ENCODE assay signal across 17 cellular contexts in genomic region chr6:9499709-9500108, GRCh38.
"Had no signal": no experiment of that assay in that cellular context is flagged by ENCODE, and none has a peak within 500 bp of the region (broad histone marks: within the 10 kb centered on the region; RNA-seq: fewer than 3 reads in every experiment).

No MANE protein-coding gene starts in this region.

- FAIRE-seq: frontal cortex, islet of Langerhans had no signal

- H3K9me3 Mint-ChIP-seq: nephron had no signal

- H3K4me1 ChIP-seq: heart right ventricle had no signal

- H3K36me3 Mint-ChIP-seq: brain, type B pancreatic cell had no signal

- H3K4me3 Mint-ChIP-seq: activated B cell treated with CpG ODN at 0.5 μM for 24 hours; brain; central memory CD8-positive, alpha-beta T cell; nephron; T-helper 17 cell; type B pancreatic cell had no signal

- H3K4me3 ChIP-seq: heart right ventricle, suprapubic skin had no signal

- H3K27me3 Mint-ChIP-seq: activated B cell treated with CpG ODN at 0.5 μM for 24 hours; central memory CD8-positive, alpha-beta T cell; T-helper 17 cell; type B pancreatic cell had no signal

- H3K36me3 ChIP-seq: heart right ventricle, suprapubic skin had no signal

- DNase-seq: activated B cell treated with CpG ODN at 0.5 μM for 24 hours; activated CD4-positive, alpha-beta T cell treated with anti-CD3 and anti-CD28 coated beads, Interleukin-2, amount 50 U/mL, for 1 hour; activated effector memory CD4-positive, alpha-beta T cell treated with Interleukin-2 at 50 U/mL for 16 hours; amygdala; dermis blood vessel endothelial cell; heart right ventricle; stimulated activated CD4-positive, alpha-beta T cell treated with anti-CD3 and anti-CD28 coated beads, Interleukin-12 subunit alpha, Interleukin-12 subunit beta, amount 100 ng/mL, for 4 hours; stimulated activated naive CD4-positive, alpha-beta T cell treated with Interleukin-2 at 50 U/mL for 16 hours; T-helper 17 cell had no signal

- H3K27ac ChIP-seq: heart right ventricle, suprapubic skin had no signal

- H3K27ac Mint-ChIP-seq: activated B cell treated with CpG ODN at 0.5 μM for 24 hours; activated naive CD4-positive, alpha-beta T cell treated with anti-CD3 and anti-CD28 coated beads, Interleukin-2, amount 50 U/mL, for 72 hours; brain; nephron; T-helper 17 cell; type B pancreatic cell had no signal

- H3K27me3 ChIP-seq: heart right ventricle, suprapubic skin had no signal

- H3K4me1 Mint-ChIP-seq: activated B cell treated with CpG ODN at 0.5 μM for 24 hours; central memory CD8-positive, alpha-beta T cell; nephron; T-helper 17 cell had no signal

- H3K9me3 ChIP-seq: suprapubic skin had no signal
